In the genomic region with DNA sequence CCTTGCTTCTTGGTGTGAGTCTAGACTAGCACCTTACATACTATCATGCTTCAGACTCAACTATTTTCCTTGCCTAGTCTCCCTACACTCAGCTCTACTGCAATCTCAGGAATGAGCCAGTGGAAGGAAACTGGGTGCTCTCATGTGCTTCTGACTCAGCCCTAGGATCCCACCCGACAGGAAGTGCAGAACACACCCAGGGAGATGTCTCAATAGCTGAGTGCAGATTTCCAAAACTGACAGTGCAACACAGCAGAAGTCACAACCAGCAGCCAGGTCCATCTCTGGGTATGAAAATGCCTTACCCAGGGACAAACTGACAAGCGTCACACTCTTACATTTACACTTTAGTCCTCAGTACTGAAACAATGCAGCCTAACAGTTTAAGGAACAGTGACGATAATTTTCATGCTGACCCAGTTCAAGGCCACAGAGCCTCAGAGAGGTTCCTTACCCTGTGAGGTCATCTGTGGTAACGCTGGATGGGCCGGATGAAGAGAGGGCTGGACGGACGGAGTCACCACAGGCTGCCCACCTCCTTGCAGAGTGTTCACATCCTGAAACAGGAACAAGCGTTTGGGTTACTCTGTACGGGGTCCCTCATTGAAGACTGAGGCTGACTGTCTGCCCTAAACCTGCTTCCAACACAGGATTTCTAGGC, we compare ENCODE assay signal across 9 cellular contexts. TPM values are rescaled to one million over a fixed set of nuclear protein-coding genes. Genes with fewer than 3 reads are reported as not detected.
DNase-seq lines count a peak whose midpoint lies in the region; ATAC-seq and TF ChIP-seq lines count a peak whose summit lies in the region.
"Had no signal": no experiment of that assay in that cellular context is flagged by ENCODE, and none has a peak within 500 bp of the region (broad histone marks: within the 10 kb centered on the region; RNA-seq: fewer than 3 reads in every experiment).

No MANE protein-coding gene starts in this region.

- H3K36me3 ChIP-seq in left lung, result peaks cover 4 to 88% of the 10 kb centered on the region in 2 donors
- H3K36me3 ChIP-seq in upper lobe of left lung, result peaks cover 32 to 85% (median 52%) of the 10 kb centered on the region in 4 donors

- H3K9me3 ChIP-seq in left lung (no peaks in the 10 kb centered on the region), upper lobe of left lung (no peaks in the 10 kb centered on the region)

- H3K27ac ChIP-seq in left lung (peak overlapping the region; percentile 51 to 92), upper lobe of left lung (peak overlapping the region; percentile 64 to 82 (median 78))

- no peaks in the 10 kb centered on the region for H3K9me3 Mint-ChIP-seq in activated T-cell treated with anti-CD3 and anti-CD28 coated beads, Interleukin-2, amount 50 U/mL, for 24 hours
- H3K9me3 Mint-ChIP-seq: CD4-positive, CD25-positive, alpha-beta regulatory T cell had no signal

- DNase-seq in activated T-cell treated with anti-CD3 and anti-CD28 coated beads, Interleukin-2, amount 50 U/mL, for 24 hours, result no peak
- no peak for DNase-seq in activated T-cell treated with anti-CD3 and anti-CD28 coated beads for 4 hours
- DNase-seq in brain pericyte (ENCODE audit: low read depth, low spot score), result peak; percentile 8
- DNase-seq in left lung, result peak; percentile 70 to 76
- peak in 1 of 2 donors; percentile 78 for DNase-seq in upper lobe of left lung
- no peak for DNase-seq in HuH-7.5 (ENCODE audit: low spot score)
- no peak for DNase-seq in effector CD8-positive, alpha-beta T cell (lab: John Stamatoyannopoulos, UW)

- TF ChIP-seq CTCF in left lung (IDR thresholded peaks at IDR 0.05) (no peak), upper lobe of left lung (IDR thresholded peaks at IDR 0.05) (no peak)

- ATAC-seq in left lung (peak; percentile 83), upper lobe of left lung (ENCODE audit: low FRiP score in 2 of 2) (peak; percentile 89 to 96), HG03442 (IDR thresholded peaks at IDR 0.05; ENCODE audit: unreplicated experiment) (no peak)

- TF ChIP-seq EP300 in upper lobe of left lung (IDR thresholded peaks at IDR 0.05), result peak in 2 of 4 donors; percentile 86 to 87

- intact Hi-C loops in left lung (cut with DNase I), result no loop called here

- no peak overlapping the region for H3K4me3 Mint-ChIP-seq in activated T-cell treated with anti-CD3 and anti-CD28 coated beads, Interleukin-2, amount 50 U/mL, for 24 hours
- H3K4me3 Mint-ChIP-seq: CD4-positive, CD25-positive, alpha-beta regulatory T cell had no signal

- no peaks in the 10 kb centered on the region for H3K27me3 ChIP-seq in left lung
- no peaks in the 10 kb centered on the region for H3K27me3 ChIP-seq in upper lobe of left lung

- peak overlapping the region; percentile 2 for H3K27ac Mint-ChIP-seq in activated T-cell treated with anti-CD3 and anti-CD28 coated beads, Interleukin-2, amount 50 U/mL, for 24 hours

- H3K36me3 Mint-ChIP-seq in activated T-cell treated with anti-CD3 and anti-CD28 coated beads, Interleukin-2, amount 50 U/mL, for 24 hours (ENCODE audit: low read depth), result peaks cover 90% of the 10 kb centered on the region

- WGBS in upper lobe of left lung, 2 donors, result 57 to 65% methylated on average over 9 of the region's 9 CpGs

- H3K4me1 Mint-ChIP-seq in activated T-cell treated with anti-CD3 and anti-CD28 coated beads, Interleukin-2, amount 50 U/mL, for 24 hours (ENCODE audit: low read depth), result no peaks in the 10 kb centered on the region

- peak overlapping the region in 1 of 2 donors; percentile 41 for H3K4me3 ChIP-seq in left lung
- peak overlapping the region in 2 of 4 donors; percentile 9 to 30 for H3K4me3 ChIP-seq in upper lobe of left lung

- TF ChIP-seq POLR2A in upper lobe of left lung (IDR thresholded peaks at IDR 0.05), result peak in 1 of 4 donors; percentile 81

- no peaks in the 10 kb centered on the region for H3K27me3 Mint-ChIP-seq in activated T-cell treated with anti-CD3 and anti-CD28 coated beads, Interleukin-2, amount 50 U/mL, for 24 hours
- H3K27me3 Mint-ChIP-seq: CD4-positive, CD25-positive, alpha-beta regulatory T cell had no signal

- H3K4me1 ChIP-seq in left lung (peaks cover 0 to 51% of the 10 kb centered on the region in 2 donors), upper lobe of left lung (peaks cover 0 to 26% (median 21%) of the 10 kb centered on the region in 4 donors)

RNA-seq across cellular contexts. Expression of gene FKBP15, which starts 33.0 kb away (rescaled TPM):
- total RNA-seq in left lung, result 10 to 100 TPM; 35.7 to 55.3 TPM
- 10 to 100 TPM; 36.5 to 72.3 (median 50.0) TPM for total RNA-seq in upper lobe of left lung

RNA-seq across cellular contexts. Expression of gene SLC31A1, which starts 33.3 kb away (rescaled TPM):
- 10 to 100 TPM; 34.7 to 45.0 TPM for total RNA-seq in left lung
- 10 to 100 TPM; 10.5 to 44.7 (median 28.5) TPM for total RNA-seq in upper lobe of left lung

RNA-seq across cellular contexts. Expression of gene SLC31A2, which starts 37.3 kb away (rescaled TPM):
- total RNA-seq in left lung, result 10 to 100 TPM; 22.0 to 39.3 TPM
- 10 to 100 TPM; 43.1 to 79.6 (median 57.4) TPM for total RNA-seq in upper lobe of left lung

Comparison
In these comparisons a context has a peak if more than half of its experiments do, and no peak if none do; other contexts are left out.
1. DNase-seq: peak in brain pericyte (single experiment) and left lung (2 of 2); none in activated T-cell treated with anti-CD3 and anti-CD28 coated beads, Interleukin-2, amount 50 U/mL, for 24 hours (single experiment), activated T-cell treated with anti-CD3 and anti-CD28 coated beads for 4 hours (single experiment), HuH-7.5 (single experiment) and effector CD8-positive, alpha-beta T cell (single experiment).